ENCODE assay signal across 16 cellular contexts in the genomic region with DNA sequence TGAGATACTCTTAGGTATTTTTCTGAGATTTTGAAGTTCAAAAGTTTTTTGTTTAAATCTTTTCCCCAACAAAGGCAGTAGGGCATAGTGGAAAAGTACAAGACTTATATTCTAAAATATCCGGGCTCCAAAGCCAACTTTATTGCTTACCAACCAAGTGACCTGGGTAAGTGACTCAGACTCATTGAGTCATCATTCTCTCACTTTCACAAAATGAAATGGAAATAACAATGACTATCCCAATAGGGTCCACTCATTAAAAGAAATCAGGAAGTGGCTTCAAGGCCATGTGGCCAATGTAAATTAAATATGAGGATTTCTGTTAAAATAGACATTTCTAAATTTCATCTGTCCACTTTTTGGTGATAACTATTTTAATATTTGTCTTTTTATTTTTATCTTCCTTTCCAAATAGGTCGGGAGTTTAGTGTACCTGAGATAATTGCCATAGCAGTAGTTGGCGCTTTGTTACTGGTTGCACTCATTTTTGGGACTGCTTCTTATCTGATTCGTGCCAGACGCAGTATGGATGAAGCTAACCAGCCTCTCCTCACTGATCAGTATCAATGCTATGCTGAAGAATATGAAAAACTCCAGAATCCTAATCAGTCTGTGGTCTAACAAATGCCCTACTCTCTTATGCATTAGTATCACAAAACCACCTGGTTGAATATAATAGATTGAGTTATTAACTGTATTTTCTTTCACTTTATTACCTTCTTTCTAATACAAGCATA. TPM values are rescaled to one million over a fixed set of nuclear protein-coding genes. Genes with fewer than 3 reads are reported as not detected.
DNase-seq lines count a peak whose midpoint lies in the region; ATAC-seq, FAIRE-seq and TF ChIP-seq lines count a peak whose summit lies in the region.
"Had no signal": no experiment of that assay in that cellular context is flagged by ENCODE, and none has a peak within 500 bp of the region (broad histone marks: within the 10 kb centered on the region; RNA-seq: fewer than 3 reads in every experiment).

No MANE protein-coding gene starts in this region.

- TF ChIP-seq POLR2A in H54 (IDR thresholded peaks at IDR 0.05; ENCODE audit: low read depth, low read length) (no peak), gastrocnemius medialis (IDR thresholded peaks at IDR 0.05) (no peak)

- H3K36me3 ChIP-seq in small intestine (ENCODE audit: control insufficient read depth in 2 of 2, insufficient read depth in 2 of 2, low read length in 2 of 2): no peaks in the 10 kb centered on the region
- no peaks in the 10 kb centered on the region for H3K36me3 ChIP-seq in gastrocnemius medialis
- H3K36me3 ChIP-seq: right atrium auricular region had no signal

- H3K9me3 ChIP-seq in small intestine (ENCODE audit: control insufficient read depth, low read depth) (no peaks in the 10 kb centered on the region), gastrocnemius medialis (no peaks in the 10 kb centered on the region)
- H3K9me3 ChIP-seq: right atrium auricular region had no signal

- POLR2A ChIA-PET in RWPE1 (lab: Yijun Ruan, JAX; ENCODE audit: low non-redundant PET): no interaction called here

- CTCF ChIA-PET in RWPE1 (lab: Yijun Ruan, JAX): no interaction called here

- H3K27ac ChIP-seq in RWPE1: no peak overlapping the region
- no peak overlapping the region for H3K27ac ChIP-seq in small intestine (ENCODE audit: low read depth in 1 of 2, low read length in 1 of 2)
- no peak overlapping the region for H3K27ac ChIP-seq in gastrocnemius medialis
- H3K27ac ChIP-seq: right atrium auricular region had no signal

- FAIRE-seq in H54 (lab: Jason Lieb, UNC) (peak; percentile 76), small intestine (lab: Jason Lieb, UNC) (no peak)

- no peak overlapping the region for H3K4me3 ChIP-seq in epithelial cell of proximal tubule (ENCODE audit: low read depth, low read length)
- H3K4me3 ChIP-seq in small intestine (ENCODE audit: low read depth in 1 of 2, low read length in 2 of 2): no peak overlapping the region
- H3K4me3 ChIP-seq in gastrocnemius medialis: no peak overlapping the region
- H3K4me3 ChIP-seq: right atrium auricular region had no signal

- intact Hi-C loops in gastrocnemius medialis (cut with DNase I; ENCODE audit: low total_unique reads): no loop called here

- 68 to 81% (median 80%) methylated on average over 5 of the region's 5 CpGs for WGBS in small intestine, 3 donors

- H3K4me1 ChIP-seq in small intestine (ENCODE audit: control insufficient read depth in 2 of 2, insufficient read depth in 1 of 2, low read depth in 1 of 2, low read length in 1 of 2) (no peaks in the 10 kb centered on the region), gastrocnemius medialis (no peaks in the 10 kb centered on the region)
- H3K4me1 ChIP-seq: right atrium auricular region had no signal

- DNase-seq in H54 (ENCODE audit: insufficient read length, low spot score) (peak; percentile 3), RWPE1 (ENCODE audit: low spot score) (peak; percentile 43), epithelial cell of proximal tubule (ENCODE audit: low read depth) (peak; percentile 79), pulmonary artery endothelial cell (ENCODE audit: low read depth, low spot score) (peak; percentile 67), small intestine (no peak), NCI-H524 (lab: John Stamatoyannopoulos, UW) (no peak), UCSD-AML1 (lab: John Stamatoyannopoulos, UW; ENCODE audit: unreplicated experiment) (no peak), gastrocnemius medialis (no peak)
- DNase-seq: activated CD8-positive, alpha-beta T cell treated with anti-CD3 and anti-CD28 coated beads, Interleukin-2, amount 10 ng/mL, durations not matched to agents 7 days and 5 days; activated naive CD4-positive, alpha-beta T cell treated with Interleukin-2 at 50 U/mL for 16 hours; COR-L47; cortex of kidney; H9; NCI-H2107 had no signal

- in situ Hi-C loops in gastrocnemius medialis (cut with MboI; ENCODE audit: low sequenced_read_pairs in 4 of 4): loop anchor here in 2 of 4 donors (25.0 kb wide), 2 partner anchors 104 to 379 kb away; no protein-coding TSS in a partner anchor

- no peak for TF ChIP-seq CTCF in RWPE1 (conservative IDR thresholded peaks at IDR 0.05; ENCODE audit: low read depth)
- TF ChIP-seq CTCF in epithelial cell of proximal tubule (conservative IDR thresholded peaks at IDR 0.05; ENCODE audit: low read depth, low read length): no peak
- no peak for TF ChIP-seq CTCF in gastrocnemius medialis (IDR thresholded peaks at IDR 0.05 in 4 of 5, conservative IDR thresholded peaks at IDR 0.05 in 1 of 5)

- no peaks in the 10 kb centered on the region for H3K27me3 ChIP-seq in small intestine (ENCODE audit: control insufficient read depth in 2 of 2, insufficient read depth in 2 of 2, low read length in 2 of 2)
- no peaks in the 10 kb centered on the region for H3K27me3 ChIP-seq in gastrocnemius medialis
- H3K27me3 ChIP-seq: right atrium auricular region had no signal

- ATAC-seq in gastrocnemius medialis: no peak
- ATAC-seq: activated CD8-positive, alpha-beta T cell treated with anti-CD3 and anti-CD28 coated beads, Interleukin-2, amount 10 ng/mL, durations not matched to agents 7 days and 5 days had no signal

RNA-seq across cellular contexts. Expression of gene TYRP1, which starts 15.5 kb away (rescaled TPM):
- total RNA-seq in epithelial cell of proximal tubule (not detected in 2 replicates), pulmonary artery endothelial cell (0.26 and 0.28 TPM in 2 replicates), gastrocnemius medialis (10 to 100 TPM in 1 of 4 donors, 1 to 10 TPM in 2, under 1 TPM in 1; 0.84 to 10.3 (median 1.6) TPM)
- 1 to 10 TPM in 2 of 3 donors, under 1 TPM in 1; 0.22 to 2.5 (median 1.6) TPM for polyA plus RNA-seq in small intestine
- total RNA-seq: activated CD8-positive, alpha-beta T cell treated with anti-CD3 and anti-CD28 coated beads, Interleukin-2, amount 10 ng/mL, durations not matched to agents 7 days and 5 days; H9; T-helper 2 cell treated with Interferon-gamma antibody and Interleukin-4, amounts not matched to agents 100 ng/mL and 5 ng/mL, for 36 hours had no signal

Comparison
In these comparisons a context has a peak if more than half of its experiments do, and no peak if none do; other contexts are left out.
1. DNase-seq: peak in H54 (single experiment), RWPE1 (single experiment), epithelial cell of proximal tubule (single experiment) and pulmonary artery endothelial cell (single experiment); none in small intestine (single experiment), NCI-H524 (0 of 2), UCSD-AML1 (single experiment) and gastrocnemius medialis (0 of 2).